In genomic region chr4:11548529-11549176, GRCh38 we compare ENCODE assay signal across 9 cellular contexts.
DNase-seq lines count a peak whose midpoint lies in the region; ATAC-seq and TF ChIP-seq lines count a peak whose summit lies in the region.
"Had no signal": no experiment of that assay in that cellular context is flagged by ENCODE, and none has a peak within 500 bp of the region (broad histone marks: within the 10 kb centered on the region; RNA-seq: fewer than 3 reads in every experiment).

No MANE protein-coding gene starts in this region.

- no peak overlapping the region for H3K4me3 ChIP-seq in left lung
- H3K4me3 ChIP-seq in naive thymus-derived CD4-positive, alpha-beta T cell (ENCODE audit: low read length) = no peak overlapping the region
- H3K4me3 ChIP-seq: ascending aorta had no signal

- H3K36me3 Mint-ChIP-seq in naive thymus-derived CD4-positive, alpha-beta T cell = no peaks in the 10 kb centered on the region

- H3K4me3 Mint-ChIP-seq in naive thymus-derived CD4-positive, alpha-beta T cell = no peak overlapping the region

- H3K27me3 Mint-ChIP-seq in naive thymus-derived CD4-positive, alpha-beta T cell = peaks cover 0 to 11% (median 5%) of the 10 kb centered on the region in 5 donors

- H3K9me3 Mint-ChIP-seq in naive thymus-derived CD4-positive, alpha-beta T cell = peaks cover 0 to 2% (median 0%) of the 10 kb centered on the region in 11 donors

- CTCF ChIA-PET in naive thymus-derived CD4-positive, alpha-beta T cell (lab: Charles Lee) = interaction anchor here (0.6 kb wide), 1 partner anchor 867 kb away, joined by 3 read pairs; no protein-coding TSS in a partner anchor

- POLR2A ChIA-PET in naive thymus-derived CD4-positive, alpha-beta T cell (lab: Charles Lee) = no interaction called here

- DNase-seq in HT1080 (ENCODE audit: low read depth) (peak; percentile 67), left lung (no peak), RPMI8226 (no peak)
- DNase-seq in naive thymus-derived CD4-positive, alpha-beta T cell = no peak
- DNase-seq in activated CD8-positive, alpha-beta memory T cell treated with anti-CD3 and anti-CD28 coated beads, Interleukin-2, amount 50 U/mL, for 4 hours = no peak
- no peak for DNase-seq in activated effector memory CD4-positive, alpha-beta T cell treated with anti-CD3 and anti-CD28 coated beads, Interleukin-2, amount 50 U/mL, for 16 hours

- no peaks in the 10 kb centered on the region for H3K9me3 ChIP-seq in left lung
- no peaks in the 10 kb centered on the region for H3K9me3 ChIP-seq in naive thymus-derived CD4-positive, alpha-beta T cell (ENCODE audit: control insufficient read depth in 2 of 3, low read length in 3 of 3)
- H3K9me3 ChIP-seq: ascending aorta had no signal

- peaks cover 0 to 7% (median 0%) of the 10 kb centered on the region in 7 donors for H3K4me1 Mint-ChIP-seq in naive thymus-derived CD4-positive, alpha-beta T cell

- no peak for TF ChIP-seq CTCF in left lung (IDR thresholded peaks at IDR 0.05)

- no peak overlapping the region for H3K27ac ChIP-seq in left lung
- no peak overlapping the region for H3K27ac ChIP-seq in naive thymus-derived CD4-positive, alpha-beta T cell (ENCODE audit: low read depth, low read length)
- H3K27ac ChIP-seq: ascending aorta had no signal

- peak; percentile 94 for ATAC-seq in GM19023 (IDR thresholded peaks at IDR 0.05; ENCODE audit: unreplicated experiment)
- peak; percentile 96 for ATAC-seq in HG02571 (IDR thresholded peaks at IDR 0.05; ENCODE audit: unreplicated experiment)
- peak; percentile 79 for ATAC-seq in left lung
- ATAC-seq in naive thymus-derived CD4-positive, alpha-beta T cell = no peak

- H3K36me3 ChIP-seq in left lung = no peaks in the 10 kb centered on the region
- no peaks in the 10 kb centered on the region for H3K36me3 ChIP-seq in naive thymus-derived CD4-positive, alpha-beta T cell (ENCODE audit: control insufficient read depth in 2 of 3, insufficient read depth in 3 of 3, low read length in 3 of 3)
- H3K36me3 ChIP-seq: ascending aorta had no signal

- H3K27me3 ChIP-seq in left lung = no peaks in the 10 kb centered on the region
- H3K27me3 ChIP-seq in naive thymus-derived CD4-positive, alpha-beta T cell (ENCODE audit: control insufficient read depth in 2 of 2, insufficient read depth in 2 of 2, low read length in 2 of 2) = no peaks in the 10 kb centered on the region
- H3K27me3 ChIP-seq: ascending aorta had no signal

- intact Hi-C loops in left lung (cut with DNase I) = no loop called here
- intact Hi-C loops in naive thymus-derived CD4-positive, alpha-beta T cell (cut with micrococcal nuclease) = no loop called here

- H3K4me1 ChIP-seq in left lung = no peaks in the 10 kb centered on the region
- no peaks in the 10 kb centered on the region for H3K4me1 ChIP-seq in naive thymus-derived CD4-positive, alpha-beta T cell (ENCODE audit: control insufficient read depth in 2 of 2, insufficient read depth in 2 of 2, low read length in 2 of 2)
- H3K4me1 ChIP-seq: ascending aorta had no signal

- H3K27ac Mint-ChIP-seq in naive thymus-derived CD4-positive, alpha-beta T cell = no peak overlapping the region
